ENCODE assay signal across 36 cellular contexts in genomic region chr12:125267114-125267513, GRCh38.
"Had no signal": no experiment of that assay in that cellular context is flagged by ENCODE, and none has a peak within 500 bp of the region (broad histone marks: within the 10 kb centered on the region; RNA-seq: fewer than 3 reads in every experiment).

No MANE protein-coding gene starts in this region.

- ATAC-seq: activated naive CD4-positive, alpha-beta T cell treated with anti-CD3 and anti-CD28 coated beads, Interleukin-2, amount 50 U/mL, for 72 hours; activated T-cell treated with anti-CD3 and anti-CD28 coated beads, Interleukin-2, amount 50 U/mL, for 4 hours; body of pancreas had no signal

- H3K27me3 ChIP-seq: adrenal gland, Peyer's patch had no signal

- H3K27ac ChIP-seq: adrenal gland, body of pancreas, breast epithelium, Peyer's patch, VCaP had no signal

- DNase-seq: activated B cell treated with CpG ODN at 0.5 μM for 24 hours; activated CD4-positive, alpha-beta memory T cell treated with anti-CD3 and anti-CD28 coated beads for 36 hours; activated CD4-positive, alpha-beta T cell treated with anti-CD3 and anti-CD28 coated beads for 4 hours; activated CD4-positive, alpha-beta T cell treated with anti-CD3 and anti-CD28 coated beads, Interleukin-2, amount 50 U/mL, for 1 hour; activated CD4-positive, CD25-positive, alpha-beta regulatory T cell treated with anti-CD3 and anti-CD28 coated beads, Interleukin-2, amount 50 U/mL, for 72 hours; activated CD8-positive, alpha-beta memory T cell treated with anti-CD3 and anti-CD28 coated beads, Interleukin-2, amount 50 U/mL, for 4 hours; activated gamma-delta T cell treated with Interleukin-2 at 50 U/mL for 16 hours; activated naive CD4-positive, alpha-beta T cell treated with anti-CD3 and anti-CD28 coated beads for 36 hours; activated T-cell treated with anti-CD3 and anti-CD28 coated beads for 4 hours; activated T-cell treated with anti-CD3 and anti-CD28 coated beads, Interleukin-2, amount 50 U/mL, for 4 hours; adrenal gland; body of pancreas; Kasumi-1; KG1; MM.1S; MV-4-11; NCI-H1092; NCI-H1417; NCI-H146; NCI-H187; NCI-H2029 treated with DMSO at 0.1 percent for 48 hours; NCI-H2107; NCI-H2171; NCI-H446; NCI-H510A treated with DMSO at 0.1 percent for 48 hours; NCI-H526 treated with DMSO at 0.1 percent for 48 hours; Peyer's patch; Right ventricle myocardium superior; RPMI8226; SW 1271; T-helper 1 cell; T-helper 2 cell; T-helper 9 cell had no signal

- H3K4me1 ChIP-seq: body of pancreas, breast epithelium, Peyer's patch had no signal

- H3K36me3 ChIP-seq: adrenal gland, breast epithelium, Peyer's patch had no signal

- H3K4me3 ChIP-seq: adrenal gland, body of pancreas, breast epithelium, Peyer's patch had no signal

- H3K9me3 ChIP-seq: adrenal gland, body of pancreas, Peyer's patch had no signal
